1 cellular context compared by ENCODE assay signal in the genomic region with DNA sequence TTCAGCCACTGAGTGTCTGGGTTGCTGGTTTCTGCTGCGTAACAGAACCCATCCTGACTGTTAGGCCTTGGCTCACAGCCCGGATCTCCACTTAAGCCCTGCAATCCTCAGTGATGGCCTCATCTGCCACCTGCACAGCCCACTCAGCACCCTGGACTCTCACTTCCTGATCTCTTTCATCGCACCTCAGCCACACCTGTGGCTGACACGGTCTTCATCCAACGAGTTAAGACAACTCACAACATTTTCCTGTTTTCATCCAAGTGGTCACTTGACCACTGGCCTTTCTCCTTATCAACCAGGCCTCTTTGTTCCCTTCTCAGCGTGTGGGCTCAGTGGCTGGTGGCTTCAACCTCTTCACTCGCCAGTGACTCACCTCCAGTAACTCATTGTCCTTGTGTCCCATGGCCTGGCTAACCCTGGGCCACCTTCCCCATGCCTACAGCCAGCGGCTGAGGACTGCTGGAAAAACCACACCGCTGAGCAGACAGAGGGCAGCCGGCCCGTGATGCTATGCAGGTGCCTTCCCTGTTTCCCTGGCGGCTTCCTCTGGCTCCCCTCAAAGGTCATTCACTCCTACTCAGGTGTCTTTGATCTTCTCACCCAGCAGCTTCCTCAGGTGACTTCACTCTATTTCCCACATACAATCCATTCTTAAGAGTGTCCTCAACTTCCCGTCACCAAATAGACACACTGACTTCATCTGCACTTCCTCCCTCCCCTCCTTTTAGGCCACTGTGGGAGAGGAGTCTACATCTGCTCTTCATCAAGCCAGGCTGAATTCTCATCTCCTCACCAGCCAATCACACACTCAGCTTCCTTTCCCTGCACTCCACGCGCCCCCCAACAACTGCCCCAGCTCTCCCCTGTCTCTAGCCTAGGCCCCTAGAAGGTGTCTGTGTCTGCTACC.
TF ChIP-seq lines count a peak whose summit lies in the region.

No MANE protein-coding gene starts in this region.

TF ChIP-seq in H1, 55 proteins besides CTCF, POLR2A, EP300 and RAD21 (continued from another document):
- TF ChIP-seq, protein P1, sequence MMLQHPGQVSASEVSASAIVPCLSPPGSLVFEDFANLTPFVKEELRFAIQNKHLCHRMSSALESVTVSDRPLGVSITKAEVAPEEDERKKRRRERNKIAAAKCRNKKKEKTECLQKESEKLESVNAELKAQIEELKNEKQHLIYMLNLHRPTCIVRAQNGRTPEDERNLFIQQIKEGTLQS (IDR thresholded peaks at IDR 0.05; ENCODE audit: insufficient read depth, low read depth, low read length), result no peak
- TF ChIP-seq SRF (IDR thresholded peaks at IDR 0.05; ENCODE audit: low read depth, low read length) (no peak), BCL11A (IDR thresholded peaks at IDR 0.05; ENCODE audit: low read depth in 2 of 2, low read length in 2 of 2) (no peak), MAFK (IDR thresholded peaks at IDR 0.05; ENCODE audit: low read depth, low read length) (no peak), ZNF274 (IDR thresholded peaks at IDR 0.05; ENCODE audit: borderline replicate concordance, extremely low read depth, low read length) (no peak), BRCA1 (IDR thresholded peaks at IDR 0.05; ENCODE audit: low read depth, low read length) (no peak), YY1 (IDR thresholded peaks at IDR 0.05; ENCODE audit: low read depth, low read length) (no peak), TBP (IDR thresholded peaks at IDR 0.05; ENCODE audit: low read depth, low read length) (no peak), CTBP2 (IDR thresholded peaks at IDR 0.05; ENCODE audit: borderline replicate concordance, insufficient read depth, insufficient read length, low read length) (no peak), CEBPB (IDR thresholded peaks at IDR 0.05; ENCODE audit: low read depth, low read length) (no peak), SIRT6 (IDR thresholded peaks at IDR 0.05; ENCODE audit: low read length) (no peak)
- TF ChIP-seq, protein P2, sequence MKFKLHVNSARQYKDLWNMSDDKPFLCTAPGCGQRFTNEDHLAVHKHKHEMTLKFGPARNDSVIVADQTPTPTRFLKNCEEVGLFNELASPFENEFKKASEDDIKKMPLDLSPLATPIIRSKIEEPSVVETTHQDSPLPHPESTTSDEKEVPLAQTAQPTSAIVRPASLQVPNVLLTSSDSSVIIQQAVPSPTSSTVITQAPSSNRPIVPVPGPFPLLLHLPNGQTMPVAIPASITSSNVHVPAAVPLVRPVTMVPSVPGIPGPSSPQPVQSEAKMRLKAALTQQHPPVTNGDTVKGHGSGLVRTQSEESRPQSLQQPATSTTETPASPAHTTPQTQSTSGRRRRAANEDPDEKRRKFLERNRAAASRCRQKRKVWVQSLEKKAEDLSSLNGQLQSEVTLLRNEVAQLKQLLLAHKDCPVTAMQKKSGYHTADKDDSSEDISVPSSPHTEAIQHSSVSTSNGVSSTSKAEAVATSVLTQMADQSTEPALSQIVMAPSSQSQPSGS (IDR thresholded peaks at IDR 0.05; ENCODE audit: low read length), result no peak
